ENCODE assay signal across 1 cellular context in genomic region chr20:44395963-44396340, GRCh38.
TF ChIP-seq lines count a peak whose summit lies in the region.

No MANE protein-coding gene starts in this region.

TF ChIP-seq in liver, 16 proteins besides CTCF, POLR2A, EP300 and RAD21 (continued from another document):
- TF ChIP-seq, protein P1, sequence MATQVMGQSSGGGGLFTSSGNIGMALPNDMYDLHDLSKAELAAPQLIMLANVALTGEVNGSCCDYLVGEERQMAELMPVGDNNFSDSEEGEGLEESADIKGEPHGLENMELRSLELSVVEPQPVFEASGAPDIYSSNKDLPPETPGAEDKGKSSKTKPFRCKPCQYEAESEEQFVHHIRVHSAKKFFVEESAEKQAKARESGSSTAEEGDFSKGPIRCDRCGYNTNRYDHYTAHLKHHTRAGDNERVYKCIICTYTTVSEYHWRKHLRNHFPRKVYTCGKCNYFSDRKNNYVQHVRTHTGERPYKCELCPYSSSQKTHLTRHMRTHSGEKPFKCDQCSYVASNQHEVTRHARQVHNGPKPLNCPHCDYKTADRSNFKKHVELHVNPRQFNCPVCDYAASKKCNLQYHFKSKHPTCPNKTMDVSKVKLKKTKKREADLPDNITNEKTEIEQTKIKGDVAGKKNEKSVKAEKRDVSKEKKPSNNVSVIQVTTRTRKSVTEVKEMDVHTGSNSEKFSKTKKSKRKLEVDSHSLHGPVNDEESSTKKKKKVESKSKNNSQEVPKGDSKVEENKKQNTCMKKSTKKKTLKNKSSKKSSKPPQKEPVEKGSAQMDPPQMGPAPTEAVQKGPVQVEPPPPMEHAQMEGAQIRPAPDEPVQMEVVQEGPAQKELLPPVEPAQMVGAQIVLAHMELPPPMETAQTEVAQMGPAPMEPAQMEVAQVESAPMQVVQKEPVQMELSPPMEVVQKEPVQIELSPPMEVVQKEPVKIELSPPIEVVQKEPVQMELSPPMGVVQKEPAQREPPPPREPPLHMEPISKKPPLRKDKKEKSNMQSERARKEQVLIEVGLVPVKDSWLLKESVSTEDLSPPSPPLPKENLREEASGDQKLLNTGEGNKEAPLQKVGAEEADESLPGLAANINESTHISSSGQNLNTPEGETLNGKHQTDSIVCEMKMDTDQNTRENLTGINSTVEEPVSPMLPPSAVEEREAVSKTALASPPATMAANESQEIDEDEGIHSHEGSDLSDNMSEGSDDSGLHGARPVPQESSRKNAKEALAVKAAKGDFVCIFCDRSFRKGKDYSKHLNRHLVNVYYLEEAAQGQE (IDR thresholded peaks at IDR 0.05) = no peak
- TF ChIP-seq EGR1 (IDR thresholded peaks at IDR 0.05; ENCODE audit: low read depth in 2 of 2) (no peak), TAF1 (conservative IDR thresholded peaks at IDR 0.05) (no peak), FOXA1 (IDR thresholded peaks at IDR 0.05) (no peak)
- TF ChIP-seq, protein P2, sequence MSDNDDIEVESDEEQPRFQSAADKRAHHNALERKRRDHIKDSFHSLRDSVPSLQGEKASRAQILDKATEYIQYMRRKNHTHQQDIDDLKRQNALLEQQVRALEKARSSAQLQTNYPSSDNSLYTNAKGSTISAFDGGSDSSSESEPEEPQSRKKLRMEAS (IDR thresholded peaks at IDR 0.05) = no peak
- TF ChIP-seq, protein P3, sequence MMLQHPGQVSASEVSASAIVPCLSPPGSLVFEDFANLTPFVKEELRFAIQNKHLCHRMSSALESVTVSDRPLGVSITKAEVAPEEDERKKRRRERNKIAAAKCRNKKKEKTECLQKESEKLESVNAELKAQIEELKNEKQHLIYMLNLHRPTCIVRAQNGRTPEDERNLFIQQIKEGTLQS (IDR thresholded peaks at IDR 0.05) = no peak
TF ChIP-seq in liver: peak in this region for 0.
